Comparison of ENCODE assay signal across 9 cellular contexts in genomic region chr7:112056409-112056808, GRCh38.
DNase-seq lines count a peak whose midpoint lies in the region; ATAC-seq and TF ChIP-seq lines count a peak whose summit lies in the region.
"Had no signal": no experiment of that assay in that cellular context is flagged by ENCODE, and none has a peak within 500 bp of the region (broad histone marks: within the 10 kb centered on the region; RNA-seq: fewer than 3 reads in every experiment).

No MANE protein-coding gene starts in this region.

- H3K79me2 ChIP-seq in hepatocyte = peaks cover 11% of the 10 kb centered on the region

- peak overlapping the region; percentile 36 for H3K27ac ChIP-seq in hepatocyte
- H3K27ac ChIP-seq in CD8-positive, alpha-beta memory T cell (ENCODE audit: low read depth, low read length) = no peak overlapping the region

- intact Hi-C loops in Calu3 (cut with micrococcal nuclease; ENCODE audit: unreplicated experiment) = no loop called here

- no peaks in the 10 kb centered on the region for H3K4me1 Mint-ChIP-seq in CD8-positive, alpha-beta memory T cell
- H3K4me1 Mint-ChIP-seq in Calu3 (ENCODE audit: low read depth, unreplicated experiment) = no peaks in the 10 kb centered on the region

- no peak overlapping the region for H3K4me3 ChIP-seq in hepatocyte
- no peak overlapping the region for H3K4me3 ChIP-seq in CD8-positive, alpha-beta memory T cell (ENCODE audit: low read length)

- H3K36me3 Mint-ChIP-seq in CD8-positive, alpha-beta memory T cell = no peaks in the 10 kb centered on the region
- H3K36me3 Mint-ChIP-seq in Calu3 (ENCODE audit: insufficient read depth, unreplicated experiment) = no peaks in the 10 kb centered on the region

- H3K9me3 ChIP-seq in hepatocyte (ENCODE audit: low read depth) = no peaks in the 10 kb centered on the region
- no peaks in the 10 kb centered on the region for H3K9me3 ChIP-seq in CD8-positive, alpha-beta memory T cell (ENCODE audit: low read length)

- H3K27me3 Mint-ChIP-seq in CD8-positive, alpha-beta memory T cell = peaks cover 6 to 9% of the 10 kb centered on the region in 2 donors
- no peaks in the 10 kb centered on the region for H3K27me3 Mint-ChIP-seq in Calu3 (ENCODE audit: unreplicated experiment)

- H3K9me3 Mint-ChIP-seq in CD8-positive, alpha-beta memory T cell = peaks cover 0 to 4% (median 0%) of the 10 kb centered on the region in 5 donors
- no peaks in the 10 kb centered on the region for H3K9me3 Mint-ChIP-seq in Calu3 (ENCODE audit: low read depth, unreplicated experiment)

- H3K36me3 ChIP-seq in hepatocyte (replicated peaks; ENCODE audit: insufficient read depth, low read depth) = no peaks in the 10 kb centered on the region
- no peaks in the 10 kb centered on the region for H3K36me3 ChIP-seq in CD8-positive, alpha-beta memory T cell (ENCODE audit: insufficient read depth, low read length)

- no peaks in the 10 kb centered on the region for H4K20me1 ChIP-seq in hepatocyte (ENCODE audit: insufficient read depth, poor library complexity, severe bottlenecking)

- POLR2A ChIA-PET in GM10248 (lab: Yijun Ruan, JAX) = interaction anchor here (1.5 kb wide), 1 partner anchor 394 kb away, joined by 4 read pairs; the partner anchor contains the start of gene IFRD1
- POLR2A ChIA-PET in CD8-positive, alpha-beta memory T cell (lab: Charles Lee) = no interaction called here

- H3K4me3 Mint-ChIP-seq in CD8-positive, alpha-beta memory T cell = no peak overlapping the region
- H3K4me3 Mint-ChIP-seq in Calu3 (ENCODE audit: low read depth, unreplicated experiment) = no peak overlapping the region

- peaks cover 23% of the 10 kb centered on the region for H3K4me1 ChIP-seq in hepatocyte (ENCODE audit: insufficient read depth)
- no peaks in the 10 kb centered on the region for H3K4me1 ChIP-seq in CD8-positive, alpha-beta memory T cell (ENCODE audit: insufficient read depth, low read length)

- WGBS in hepatocyte (ENCODE audit: low lambda C conversion rate, missing lambda C conversion rate) = 32% methylated on average over 2 of the region's 2 CpGs

- peak; percentile 90 for ATAC-seq in GM21717 (IDR thresholded peaks at IDR 0.05; ENCODE audit: unreplicated experiment)
- no peak for ATAC-seq in activated CD4-positive, CD25-positive, alpha-beta regulatory T cell treated with anti-CD3 and anti-CD28 coated beads, Interleukin-2, amount 50 U/mL, for 24 hours

- CTCF ChIA-PET in GM10248 (lab: Yijun Ruan, JAX) = interaction anchor here (0.8 to 2.7 kb wide), 6 partner anchors 9 to 23 kb away, joined by 3 to 10 read pairs (median 4); no protein-coding TSS in a partner anchor
- CTCF ChIA-PET in CD8-positive, alpha-beta memory T cell (lab: Charles Lee) = no interaction called here
- CTCF ChIA-PET in Calu3 (lab: Charles Lee) = no interaction called here

- BruUV-seq in Calu3 (replicated peaks; lab: Mats Ljungman, UMichigan) = no TSS peak

- no peak overlapping the region for H3K4me2 ChIP-seq in hepatocyte

- H3K27ac Mint-ChIP-seq in CD8-positive, alpha-beta memory T cell = no peak overlapping the region
- H3K27ac Mint-ChIP-seq in Calu3 (ENCODE audit: unreplicated experiment) = no peak overlapping the region

- no peaks in the 10 kb centered on the region for H3K9me2 ChIP-seq in hepatocyte (replicated peaks; ENCODE audit: insufficient read depth)

- DNase-seq in GM10248 (ENCODE audit: extremely low spot score) = peak; percentile 29
- DNase-seq in NCI-H1436 treated with DMSO at 0.1 percent for 48 hours (lab: John Stamatoyannopoulos, UW) = peak; percentile 44
- DNase-seq in hepatocyte (ENCODE audit: low spot score) = peak; percentile 63
- DNase-seq in epidermal melanocyte (ENCODE audit: insufficient read length, low spot score) = no peak
- DNase-seq in CD8-positive, alpha-beta memory T cell = no peak
- DNase-seq in Calu3 = no peak
- DNase-seq: stimulated activated CD4-positive, alpha-beta T cell treated with anti-CD3 and anti-CD28 coated beads, Interleukin-2, amount 100 ng/mL, for 24 hours had no signal

- no peak overlapping the region for H2AFZ ChIP-seq in hepatocyte

- no peak for TF ChIP-seq CTCF in GM10248 (IDR thresholded peaks at IDR 0.05; ENCODE audit: control extremely low read depth, extremely low read depth, low read depth, missing control alignments)
- TF ChIP-seq CTCF in hepatocyte (IDR thresholded peaks at IDR 0.05; ENCODE audit: poor library complexity) = no peak
- no peak for TF ChIP-seq CTCF in Calu3 (IDR thresholded peaks at IDR 0.05; ENCODE audit: unreplicated experiment)

- H3K27me3 ChIP-seq in hepatocyte = no peaks in the 10 kb centered on the region
- H3K27me3 ChIP-seq in CD8-positive, alpha-beta memory T cell (ENCODE audit: insufficient read depth, low read length, poor library complexity, severe bottlenecking) = no peaks in the 10 kb centered on the region

Comparison
In these comparisons a context has a peak if more than half of its experiments do, and no peak if none do; other contexts are left out.
1. DNase-seq: peak in GM10248 (single experiment), NCI-H1436 treated with DMSO at 0.1 percent for 48 hours (single experiment) and hepatocyte (single experiment); none in epidermal melanocyte (single experiment), CD8-positive, alpha-beta memory T cell (0 of 5) and Calu3 (single experiment).